ENCODE assay signal across 8 cellular contexts in genomic region chr11:102111011-102111786, GRCh38. TPM values are rescaled to one million over a fixed set of nuclear protein-coding genes. Genes with fewer than 3 reads are reported as not detected.
DNase-seq lines count a peak whose midpoint lies in the region; ATAC-seq and TF ChIP-seq lines count a peak whose summit lies in the region.

No MANE protein-coding gene starts in this region.

- H3K9me3 Mint-ChIP-seq in IgD-negative memory B cell, result peaks cover 0 to 5% (median 0%) of the 10 kb centered on the region in 3 donors

- H3K9me3 ChIP-seq in heart right ventricle (no peaks in the 10 kb centered on the region), ovary (no peaks in the 10 kb centered on the region)

- H3K27me3 Mint-ChIP-seq in IgD-negative memory B cell, result peaks cover 28% of the 10 kb centered on the region

- H3K4me1 ChIP-seq in heart right ventricle (peaks cover 0 to 49% (median 39%) of the 10 kb centered on the region in 9 donors), ovary (ENCODE audit: insufficient read depth) (peaks cover 7% of the 10 kb centered on the region)

- H3K36me3 ChIP-seq in heart right ventricle (peaks cover 0 to 22% (median 0%) of the 10 kb centered on the region in 9 donors), ovary (no peaks in the 10 kb centered on the region)

- TF ChIP-seq POLR2A in ovary (IDR thresholded peaks at IDR 0.05), result no peak

- 0 to 1% methylated on average over 53 to 61 of the region's 61 CpGs for WGBS in heart right ventricle, 2 donors
- WGBS in ovary, 3 donors, result 0 to 1% (median 1%) methylated on average over 49 to 61 of the region's 61 CpGs

- peak; percentile 56 to 84 (median 76) for ATAC-seq in heart right ventricle
- no peak for ATAC-seq in HG03139 (IDR thresholded peaks at IDR 0.05; ENCODE audit: unreplicated experiment)

- H3K4me1 Mint-ChIP-seq in IgD-negative memory B cell, result peaks cover 3 to 10% (median 8%) of the 10 kb centered on the region in 3 donors

- peaks cover 0 to 84% (median 0%) of the 10 kb centered on the region in 7 donors for H3K27me3 ChIP-seq in heart right ventricle
- H3K27me3 ChIP-seq in ovary, result no peaks in the 10 kb centered on the region

- DNase-seq in ELF-1 (ENCODE audit: low read depth, low spot score) (peak; percentile 96), heart right ventricle (peak; percentile 76), ovary (peak; percentile 88 to 92 (median 89)), activated gamma-delta T cell (lab: John Stamatoyannopoulos, UW) (no peak), Ammon's horn (ENCODE audit: low spot score) (no peak)

- TF ChIP-seq EP300 in ovary (IDR thresholded peaks at IDR 0.05), result no peak

- no peak overlapping the region for H3K27ac Mint-ChIP-seq in IgD-negative memory B cell

- TF ChIP-seq CTCF in heart right ventricle (IDR thresholded peaks at IDR 0.05) (peak in 5 of 9 donors; percentile 13 to 21 (median 17)), ovary (IDR thresholded peaks at IDR 0.05) (no peak)

- no peaks in the 10 kb centered on the region for H3K36me3 Mint-ChIP-seq in IgD-negative memory B cell

- peak overlapping the region; percentile 48 for H3K27ac ChIP-seq in angular gyrus (ENCODE audit: low read depth, low read length)
- peak overlapping the region; percentile 94 to 99 (median 98) for H3K27ac ChIP-seq in heart right ventricle
- H3K27ac ChIP-seq in ovary, result peak overlapping the region; percentile 99

- peak overlapping the region; percentile 68 to 88 (median 88) for H3K4me3 Mint-ChIP-seq in IgD-negative memory B cell

- intact Hi-C loops in heart right ventricle (cut with DNase I), result loop anchor here in 6 of 10 donors (2.0 to 10.0 kb wide), 8 partner anchors 36 to 156 kb away; partner anchors contain the start of gene CFAP300 (in 1 of the 6)
- intact Hi-C loops in ovary (cut with DNase I), result loop anchor here (2.0 to 10.0 kb wide), 4 partner anchors 64 to 154 kb away; no protein-coding TSS in a partner anchor

- H3K4me3 ChIP-seq in heart right ventricle, result peak overlapping the region; percentile 74 to 98 (median 89)
- peak overlapping the region; percentile 89 for H3K4me3 ChIP-seq in ovary

RNA-seq across cellular contexts. Expression of gene YAP1, which starts 1.0 kb away (rescaled TPM):
- not detected for polyA plus RNA-seq in IgD-negative memory B cell
- 10 to 100 TPM; 56.5 to 91.3 (median 68.7) TPM for total RNA-seq in heart right ventricle
- 10 to 100 TPM; 15.7 to 19.8 TPM for polyA plus RNA-seq in heart right ventricle
- total RNA-seq in ovary, result 100 to 1,000 TPM; 104 to 184 (median 147) TPM
- 100 to 1,000 TPM in 1 of 2 donors, 10 to 100 TPM in 1; 70.3 to 152 TPM for polyA plus RNA-seq in ovary

Comparison
In these comparisons a context has a peak if more than half of its experiments do, and no peak if none do; other contexts are left out.
1. DNase-seq: peak in ELF-1 (single experiment), heart right ventricle (2 of 2) and ovary (5 of 5); none in activated gamma-delta T cell (single experiment) and Ammon's horn (single experiment).
2. H3K27ac ChIP-seq: peak in every context shown above with its lines; median percentile 99 in ovary; 98 in heart right ventricle; 48 in angular gyrus.
3. CTCF ChIP-seq: peak in heart right ventricle (5 of 9); none in ovary (0 of 3).
4. RNA of gene YAP1, which starts 1.0 kb away (polyA plus RNA-seq): 70.3 to 152 TPM in ovary and 15.7 to 19.8 TPM in heart right ventricle; not detected in IgD-negative memory B cell (single experiment); every median in the first group is over 10 times any median in the second.